Comparison of ENCODE assay signal across 8 cellular contexts in genomic region chr10:13099144-13099665, GRCh38. TPM values are rescaled to one million over a fixed set of nuclear protein-coding genes. Genes with fewer than 3 reads are reported as not detected.
DNase-seq lines count a peak whose midpoint lies in the region; ATAC-seq lines count a peak whose summit lies in the region.

No MANE protein-coding gene starts in this region.

- no peaks in the 10 kb centered on the region for H3K27me3 ChIP-seq in BLaER1
- H3K27me3 ChIP-seq in stomach smooth muscle (ENCODE audit: control insufficient read depth in 1 of 2, insufficient read depth in 2 of 2, low read length in 2 of 2) = no peaks in the 10 kb centered on the region

- H4K20me1 ChIP-seq in BLaER1 = no peaks in the 10 kb centered on the region; the same call in 1 of the 2 replicates

- H3K9ac ChIP-seq in BLaER1 (peak overlapping the region; percentile 64), stomach smooth muscle (ENCODE audit: low read length in 2 of 2) (peak overlapping the region; percentile 59 to 64)

- H3K36me3 ChIP-seq in BLaER1 = no peaks in the 10 kb centered on the region
- H3K36me3 ChIP-seq in stomach smooth muscle (ENCODE audit: control insufficient read depth in 2 of 2, insufficient read depth in 2 of 2, low read length in 2 of 2) = no peaks in the 10 kb centered on the region

- H3K4me1 ChIP-seq in BLaER1 (peaks cover 13% of the 10 kb centered on the region), stomach smooth muscle (ENCODE audit: control insufficient read depth, insufficient read depth, low read length) (peaks cover 23% of the 10 kb centered on the region)

- ATAC-seq in GM18909 (IDR thresholded peaks at IDR 0.05; ENCODE audit: poor library complexity, unreplicated experiment) (peak; percentile 40), HG03139 (IDR thresholded peaks at IDR 0.05; ENCODE audit: unreplicated experiment) (peak; percentile 20)

- no peaks in the 10 kb centered on the region for H3K9me3 ChIP-seq in BLaER1
- no peaks in the 10 kb centered on the region for H3K9me3 ChIP-seq in stomach smooth muscle (ENCODE audit: control insufficient read depth in 2 of 2, low read length in 2 of 2)

- peak overlapping the region; percentile 75 for H3K4me2 ChIP-seq in BLaER1

- H3K4me3 ChIP-seq in BLaER1 (peak overlapping the region; percentile 92), stomach smooth muscle (ENCODE audit: low read length in 2 of 2) (peak overlapping the region; percentile 76 to 86)

- H3K27ac ChIP-seq in BLaER1 = peak overlapping the region; percentile 53; the same call in 1 of the 2 replicates
- H3K27ac ChIP-seq in epithelial cell of prostate = peak overlapping the region; percentile 81
- peak overlapping the region; percentile 18 for H3K27ac ChIP-seq in stomach smooth muscle (ENCODE audit: low read length)

- DNase-seq in NCI-H460 (ENCODE audit: extremely low read depth, low read depth) (peak; percentile 44), epithelial cell of prostate (ENCODE audit: low read depth, low spot score) (no peak), midbrain (lab: John Stamatoyannopoulos, UW) (peak; percentile 79)
- DNase-seq in activated CD8-positive, alpha-beta memory T cell treated with anti-CD3 and anti-CD28 coated beads for 24 hours = peak; percentile 67

RNA-seq across cellular contexts. Expression of gene OPTN, which starts 0.8 kb away (rescaled TPM):
- total RNA-seq in NCI-H460 (2014; rRNA removed; shearing (Covaris generic)) = 13.2 and 13.3 TPM in 2 replicates
- 1.3 and 1.7 TPM in 2 replicates for polyA plus RNA-seq in NCI-H460 (2014; cell fraction: nucleus; rRNA removed)

Comparison
In these comparisons a context has a peak if more than half of its experiments do, and no peak if none do; other contexts are left out.
1. H3K27ac ChIP-seq: peak in every context shown above with its lines; median percentile 81 in epithelial cell of prostate; 53 in BLaER1; 18 in stomach smooth muscle.